26 cellular contexts compared by ENCODE assay signal in the genomic region with DNA sequence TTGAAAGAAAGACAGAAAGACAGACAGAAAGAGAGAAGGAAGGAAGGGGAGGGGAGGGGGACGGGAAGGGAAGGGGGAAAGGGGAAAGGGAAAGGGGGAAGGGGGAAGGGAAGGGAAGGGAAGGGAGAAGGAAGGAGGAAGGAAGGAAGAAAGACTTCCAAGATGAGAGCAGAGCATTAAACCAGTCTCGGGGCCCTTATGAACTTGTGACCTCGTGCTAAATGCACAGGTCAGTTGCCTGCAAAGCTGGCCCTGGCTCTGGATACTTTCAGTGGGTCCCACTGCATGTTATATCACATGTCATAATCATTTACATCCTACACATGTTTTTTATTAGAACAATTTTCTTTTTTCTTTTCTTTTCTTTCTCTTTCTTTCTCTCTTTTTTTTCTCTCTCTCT.
"Had no signal": no experiment of that assay in that cellular context is flagged by ENCODE, and none has a peak within 500 bp of the region (broad histone marks: within the 10 kb centered on the region; RNA-seq: fewer than 3 reads in every experiment).

No MANE protein-coding gene starts in this region.

- H3K36me3 Mint-ChIP-seq: memory B cell; naive thymus-derived CD4-positive, alpha-beta T cell had no signal

- H3K27ac ChIP-seq: colonic mucosa, epithelial cell of prostate, esophagus squamous epithelium, gastrocnemius medialis, heart right ventricle, left lung, lower lobe of right lung had no signal

- H3K9me3 ChIP-seq: colonic mucosa, esophagus squamous epithelium, gastrocnemius medialis, heart right ventricle, left lung, lower lobe of right lung had no signal

- H3K27me3 ChIP-seq: colonic mucosa, gastrocnemius medialis, heart right ventricle, left lung had no signal

- H3K4me3 ChIP-seq: colonic mucosa, esophagus squamous epithelium, gastrocnemius medialis, heart right ventricle, left lung, lower lobe of right lung had no signal

- H3K4me1 ChIP-seq: colonic mucosa, esophagus squamous epithelium, gastrocnemius medialis, heart right ventricle, left lung, lower lobe of right lung had no signal

- H3K4me1 Mint-ChIP-seq: memory B cell; naive thymus-derived CD4-positive, alpha-beta T cell had no signal

- FAIRE-seq: islet of Langerhans, keratinocyte had no signal

- ATAC-seq: esophagus mucosa; gastrocnemius medialis; heart right ventricle; left cardiac atrium; left lung; left ventricle myocardium superior; lower lobe of right lung; naive thymus-derived CD4-positive, alpha-beta T cell had no signal

- H3K27ac Mint-ChIP-seq: dendritic cell treated with granulocyte-macrophage colony-stimulating factor and Interleukin-4, amounts not matched to agents 40 ng/mL and 50 ng/mL, for 4 days; memory B cell; naive thymus-derived CD4-positive, alpha-beta T cell had no signal

- H3K4me3 Mint-ChIP-seq: dendritic cell treated with granulocyte-macrophage colony-stimulating factor and Interleukin-4, amounts not matched to agents 40 ng/mL and 50 ng/mL, for 4 days; memory B cell; naive thymus-derived CD4-positive, alpha-beta T cell had no signal

- H3K9me3 Mint-ChIP-seq: dendritic cell treated with granulocyte-macrophage colony-stimulating factor and Interleukin-4, amounts not matched to agents 40 ng/mL and 50 ng/mL, for 4 days; memory B cell; naive thymus-derived CD4-positive, alpha-beta T cell had no signal

- H3K27me3 Mint-ChIP-seq: dendritic cell treated with granulocyte-macrophage colony-stimulating factor and Interleukin-4, amounts not matched to agents 40 ng/mL and 50 ng/mL, for 4 days had no signal

- H3K36me3 ChIP-seq: colonic mucosa, esophagus squamous epithelium, gastrocnemius medialis, heart right ventricle, left lung, lower lobe of right lung had no signal

- DNase-seq: colonic mucosa; cortex of kidney; effector CD4-positive, alpha-beta T cell; effector memory CD4-positive, alpha-beta T cell; erythroblast; esophagus squamous epithelium; foreskin fibroblast; foreskin melanocyte; gastrocnemius medialis; glutamatergic neuron; head of caudate nucleus; heart right ventricle; hippocampal formation; left cardiac atrium; left lung; left ventricle myocardium superior; lower lobe of right lung; mesendoderm; midbrain; naive thymus-derived CD4-positive, alpha-beta T cell had no signal
